ENCODE assay signal across 8 cellular contexts in genomic region chr16:11583889-11584565, GRCh38.
DNase-seq lines count a peak whose midpoint lies in the region; ATAC-seq and TF ChIP-seq lines count a peak whose summit lies in the region.

No MANE protein-coding gene starts in this region.

- DNase-seq in GM12864 (ENCODE audit: low read depth) (peak; percentile 51), NCI-H146 (lab: John Stamatoyannopoulos, UW) (peak; percentile 73), coronary artery (ENCODE audit: low spot score) (no peak), SHP77 treated with DMSO at 0.1 percent for 48 hours (lab: John Stamatoyannopoulos, UW) (no peak), posterior cingulate gyrus (no peak), DMS79 (lab: John Stamatoyannopoulos, UW) (no peak)

- H3K27me3 ChIP-seq in neutrophil, result no peaks in the 10 kb centered on the region

- peaks cover 37% of the 10 kb centered on the region for H3K36me3 ChIP-seq in neutrophil

- no peak for ATAC-seq in GM18511 (IDR thresholded peaks at IDR 0.05; ENCODE audit: unreplicated experiment)

- intact Hi-C loops in posterior cingulate gyrus (cut with DNase I), result no loop called here

- H3K4me3 ChIP-seq in GM12864 (ENCODE audit: low read depth, low read length), result peak overlapping the region; percentile 76
- peak overlapping the region; percentile 93 for H3K4me3 ChIP-seq in coronary artery
- peak overlapping the region; percentile 93 to 94 for H3K4me3 ChIP-seq in neutrophil (ENCODE audit: low read depth in 1 of 2, low read length in 1 of 2)

- H3K9me3 ChIP-seq in neutrophil, result no peaks in the 10 kb centered on the region

- H3K27ac ChIP-seq in coronary artery (peak overlapping the region; percentile 97 to 99), neutrophil (peak overlapping the region; percentile 99)

- no peak for TF ChIP-seq CTCF in GM12864 (IDR thresholded peaks at IDR 0.05; ENCODE audit: low read depth, low read length, missing control alignments)
- no peak for TF ChIP-seq CTCF in coronary artery (IDR thresholded peaks at IDR 0.05)
- TF ChIP-seq CTCF in neutrophil (IDR thresholded peaks at IDR 0.05), result no peak

- H3K4me1 ChIP-seq in neutrophil (ENCODE audit: control insufficient read depth in 1 of 2, insufficient read depth in 1 of 2, low read depth in 1 of 2, low read length in 1 of 2), result peaks cover 71 to 81% of the 10 kb centered on the region in 2 experiments

Comparison
In these comparisons a context has a peak if more than half of its experiments do, and no peak if none do; other contexts are left out.
1. DNase-seq: peak in GM12864 (single experiment) and NCI-H146 (single experiment); none in coronary artery (single experiment), SHP77 treated with DMSO at 0.1 percent for 48 hours (single experiment), posterior cingulate gyrus (0 of 10) and DMS79 (single experiment).
2. Peak in every context shown above with its lines, with median percentiles within 50 percentile points of each other: H3K4me3 ChIP-seq.